13 cellular contexts compared by ENCODE assay signal in the genomic region with DNA sequence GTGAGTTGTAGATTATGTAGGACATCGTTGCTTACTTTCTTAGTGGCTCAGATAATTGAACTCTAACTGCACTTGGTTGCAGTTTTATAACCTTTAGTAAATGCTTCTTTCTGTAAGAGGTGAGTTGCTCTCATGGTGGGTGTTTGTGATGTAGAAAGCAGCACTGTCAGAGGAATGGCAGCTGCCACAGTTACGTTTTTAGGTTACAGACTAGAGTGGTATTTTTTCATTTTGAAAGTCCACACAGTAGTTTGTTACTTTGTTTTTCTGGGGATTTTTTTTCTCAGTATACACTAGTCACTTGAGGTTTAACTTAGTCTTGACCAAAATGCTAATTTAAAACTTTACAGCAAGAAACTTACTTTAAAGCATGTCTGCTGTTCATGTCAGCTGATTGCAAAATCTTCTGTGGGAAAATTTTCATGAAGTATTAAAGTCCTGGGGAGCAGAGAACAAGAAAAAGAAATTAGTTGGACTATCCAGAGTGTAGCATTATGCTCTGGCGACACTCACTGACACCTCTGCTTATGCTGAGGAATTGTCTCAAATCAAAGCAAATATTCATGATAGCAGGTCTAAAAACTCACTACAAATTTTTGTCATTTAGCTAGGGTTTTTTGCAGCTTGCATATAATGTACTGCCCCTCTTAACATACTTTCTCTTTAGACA. TPM values are rescaled to one million over a fixed set of nuclear protein-coding genes. Genes with fewer than 3 reads are reported as not detected.
A peak's percentile ranks its signal among the peaks of the same experiment; 100 is the strongest.
DNase-seq lines count a peak whose midpoint lies in the region; ATAC-seq and TF ChIP-seq lines count a peak whose summit lies in the region.
"Had no signal": no experiment of that assay in that cellular context is flagged by ENCODE, and none has a peak within 500 bp of the region (broad histone marks: within the 10 kb centered on the region; RNA-seq: fewer than 3 reads in every experiment).

No MANE protein-coding gene starts in this region.

- no peaks in the 10 kb centered on the region for H3K27me3 ChIP-seq in gastroesophageal sphincter
- H3K27me3 ChIP-seq in body of pancreas: no peaks in the 10 kb centered on the region
- H3K27me3 ChIP-seq: suprapubic skin had no signal

- DNase-seq in iris pigment epithelial cell (ENCODE audit: low read depth) (peak; percentile 60), NCI-H1694 (lab: John Stamatoyannopoulos, UW) (no peak), body of pancreas (no peak)
- no peak for DNase-seq in activated CD8-positive, alpha-beta memory T cell treated with anti-CD3 and anti-CD28 coated beads, Interleukin-2, amount 50 U/mL, for 48 hours
- DNase-seq: foreskin melanocyte; left colon; OCI-M1; stimulated activated CD4-positive, alpha-beta T cell treated with anti-CD3 and anti-CD28 coated beads, Interleukin-4, amount 100 ng/mL, for 1 hour had no signal

- WGBS in gastroesophageal sphincter (ENCODE audit: low coverage in 1 of 2), 2 donors: 65 to 90% methylated on average over 3 of the region's 3 CpGs
- WGBS in body of pancreas, 2 donors: 28 to 42% methylated on average over 3 of the region's 3 CpGs

- H3K27ac ChIP-seq in gastroesophageal sphincter (no peak overlapping the region), body of pancreas (peak overlapping the region in 1 of 4 donors; percentile 84)
- H3K27ac ChIP-seq: suprapubic skin had no signal

- H3K4me3 ChIP-seq in gastroesophageal sphincter (no peak overlapping the region), body of pancreas (no peak overlapping the region)
- H3K4me3 ChIP-seq: suprapubic skin had no signal

- TF ChIP-seq CTCF in gastroesophageal sphincter (IDR thresholded peaks at IDR 0.05): no peak
- no peak for TF ChIP-seq CTCF in body of pancreas (IDR thresholded peaks at IDR 0.05)

- ATAC-seq in GM18498 (IDR thresholded peaks at IDR 0.05; ENCODE audit: unreplicated experiment): peak; percentile 48
- ATAC-seq in GM21360 (IDR thresholded peaks at IDR 0.05; ENCODE audit: unreplicated experiment): peak; percentile 44
- peak; percentile 45 for ATAC-seq in HG03280 (IDR thresholded peaks at IDR 0.05; ENCODE audit: unreplicated experiment)
- no peak for ATAC-seq in gastroesophageal sphincter
- ATAC-seq in body of pancreas: no peak
- ATAC-seq: left colon had no signal

- intact Hi-C loops in body of pancreas (cut with DNase I): no loop called here

- H3K9me3 ChIP-seq in gastroesophageal sphincter (no peaks in the 10 kb centered on the region), body of pancreas (no peaks in the 10 kb centered on the region)
- H3K9me3 ChIP-seq: suprapubic skin had no signal

- no peaks in the 10 kb centered on the region for H3K36me3 ChIP-seq in gastroesophageal sphincter
- no peaks in the 10 kb centered on the region for H3K36me3 ChIP-seq in body of pancreas (replicated peaks in 1 of 2; ENCODE audit: insufficient read depth in 1 of 2, low read depth in 2 of 2)
- H3K36me3 ChIP-seq: suprapubic skin had no signal

- no peak for TF ChIP-seq EP300 in gastroesophageal sphincter (IDR thresholded peaks at IDR 0.05)

- H3K4me1 ChIP-seq in gastroesophageal sphincter (peaks cover 0 to 44% (median 0%) of the 10 kb centered on the region in 3 donors), body of pancreas (peaks cover 73% of the 10 kb centered on the region)

- TF ChIP-seq POLR2A in gastroesophageal sphincter (IDR thresholded peaks at IDR 0.05): no peak
- no peak for TF ChIP-seq POLR2A in body of pancreas (IDR thresholded peaks at IDR 0.05)

RNA-seq across cellular contexts. Expression of a gene that starts 14.8 kb away (rescaled TPM):
- 10 to 100 TPM; 33.0 to 53.5 (median 41.6) TPM for total RNA-seq in gastroesophageal sphincter
- 10 to 100 TPM; 32.0 to 52.9 TPM for total RNA-seq in body of pancreas

Comparison
In these comparisons a context has a peak if more than half of its experiments do, and no peak if none do; other contexts are left out.
1. ATAC-seq: peak in GM18498 (single experiment), GM21360 (single experiment) and HG03280 (single experiment); none in gastroesophageal sphincter (single experiment) and body of pancreas (single experiment).